In the genomic region with DNA sequence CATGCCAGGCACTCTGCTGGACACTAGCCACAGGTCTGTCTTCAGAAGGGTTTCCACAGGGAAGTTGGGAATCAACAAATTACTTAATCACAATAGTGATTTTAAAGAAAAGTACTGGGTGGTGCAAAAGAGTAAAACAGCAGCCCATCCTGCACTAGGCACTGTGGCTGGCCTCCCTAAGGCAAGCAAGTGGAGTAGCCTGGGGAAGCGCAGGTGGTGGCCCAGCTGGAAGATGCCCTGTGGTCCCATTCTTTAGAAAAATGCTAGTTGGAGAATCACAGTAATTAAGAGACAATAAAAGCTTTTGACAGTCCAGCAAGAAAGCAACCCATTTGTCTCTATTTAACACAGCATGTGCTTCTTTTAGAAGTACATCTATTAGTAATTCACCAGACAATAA, we compare ENCODE assay signal across 17 cellular contexts.
"Had no signal": no experiment of that assay in that cellular context is flagged by ENCODE, and none has a peak within 500 bp of the region (broad histone marks: within the 10 kb centered on the region; RNA-seq: fewer than 3 reads in every experiment).

No MANE protein-coding gene starts in this region.

- H3K4me3 Mint-ChIP-seq: activated naive CD4-positive, alpha-beta T cell treated with anti-CD3 and anti-CD28 coated beads, Interleukin-2, amount 50 U/mL, for 24 hours; central memory CD8-positive, alpha-beta T cell; nephron had no signal

- H3K36me3 ChIP-seq: ascending aorta, prostate gland, suprapubic skin, vagina had no signal

- H3K9me3 Mint-ChIP-seq: activated naive CD4-positive, alpha-beta T cell treated with anti-CD3 and anti-CD28 coated beads, Interleukin-2, amount 50 U/mL, for 24 hours; nephron had no signal

- H3K4me1 ChIP-seq: ascending aorta, prostate gland, suprapubic skin, vagina had no signal

- H3K27ac Mint-ChIP-seq: activated naive CD4-positive, alpha-beta T cell treated with anti-CD3 and anti-CD28 coated beads, Interleukin-2, amount 50 U/mL, for 24 hours had no signal

- H3K27ac ChIP-seq: ascending aorta, coronary artery, prostate gland, suprapubic skin, vagina had no signal

- ATAC-seq: right cardiac atrium had no signal

- DNase-seq: activated CD4-positive, CD25-positive, alpha-beta regulatory T cell treated with anti-CD3 and anti-CD28 coated beads, Interleukin-2, amount 50 U/mL, for 72 hours; activated gamma-delta T cell; foreskin melanocyte; midbrain; right cardiac atrium; stimulated activated CD4-positive, alpha-beta T cell treated with anti-CD3 and anti-CD28 coated beads, Interleukin-2, amount 100 ng/mL, for 24 hours; stimulated activated naive CD4-positive, alpha-beta T cell treated with Interleukin-2 at 50 U/mL for 16 hours; trophoblast cell had no signal

- H3K4me1 Mint-ChIP-seq: activated naive CD4-positive, alpha-beta T cell treated with anti-CD3 and anti-CD28 coated beads, Interleukin-2, amount 50 U/mL, for 24 hours; central memory CD8-positive, alpha-beta T cell had no signal

- H3K4me3 ChIP-seq: ascending aorta, coronary artery, lung, prostate gland, suprapubic skin, vagina had no signal

- H3K36me3 Mint-ChIP-seq: activated naive CD4-positive, alpha-beta T cell treated with anti-CD3 and anti-CD28 coated beads, Interleukin-2, amount 50 U/mL, for 24 hours had no signal

- H3K27me3 ChIP-seq: ascending aorta, vagina had no signal

- H3K27me3 Mint-ChIP-seq: central memory CD8-positive, alpha-beta T cell had no signal

- H3K9me3 ChIP-seq: ascending aorta, prostate gland, suprapubic skin, vagina had no signal
